Comparison of ENCODE assay signal across 1 cellular context in genomic region chr9:128615571-128615970, GRCh38.
TF ChIP-seq lines count a peak whose summit lies in the region.

No MANE protein-coding gene starts in this region.

TF ChIP-seq in IMR-90, 13 proteins besides CTCF, POLR2A, EP300 and RAD21 (continued from another document):
- TF ChIP-seq CHD1 (IDR thresholded peaks at IDR 0.05; ENCODE audit: low read depth, low read length) (no peak), CEBPB (IDR thresholded peaks at IDR 0.05; ENCODE audit: low read depth, low read length) (no peak), NFE2L2 (IDR thresholded peaks at IDR 0.05; ENCODE audit: low read depth, low read length) (no peak), SMC3 (IDR thresholded peaks at IDR 0.05; ENCODE audit: low read depth, low read length) (no peak), FOS (IDR thresholded peaks at IDR 0.05; ENCODE audit: low read depth, low read length) (no peak), MAFK (IDR thresholded peaks at IDR 0.05; ENCODE audit: low read depth, low read length) (no peak), MAZ (IDR thresholded peaks at IDR 0.05; ENCODE audit: borderline replicate concordance, low read depth, low read length) (no peak)
- TF ChIP-seq, protein P1, sequence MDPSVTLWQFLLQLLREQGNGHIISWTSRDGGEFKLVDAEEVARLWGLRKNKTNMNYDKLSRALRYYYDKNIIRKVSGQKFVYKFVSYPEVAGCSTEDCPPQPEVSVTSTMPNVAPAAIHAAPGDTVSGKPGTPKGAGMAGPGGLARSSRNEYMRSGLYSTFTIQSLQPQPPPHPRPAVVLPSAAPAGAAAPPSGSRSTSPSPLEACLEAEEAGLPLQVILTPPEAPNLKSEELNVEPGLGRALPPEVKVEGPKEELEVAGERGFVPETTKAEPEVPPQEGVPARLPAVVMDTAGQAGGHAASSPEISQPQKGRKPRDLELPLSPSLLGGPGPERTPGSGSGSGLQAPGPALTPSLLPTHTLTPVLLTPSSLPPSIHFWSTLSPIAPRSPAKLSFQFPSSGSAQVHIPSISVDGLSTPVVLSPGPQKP (IDR thresholded peaks at IDR 0.05; ENCODE audit: borderline replicate concordance, low read depth, low read length): no peak
- TF ChIP-seq, protein P2, sequence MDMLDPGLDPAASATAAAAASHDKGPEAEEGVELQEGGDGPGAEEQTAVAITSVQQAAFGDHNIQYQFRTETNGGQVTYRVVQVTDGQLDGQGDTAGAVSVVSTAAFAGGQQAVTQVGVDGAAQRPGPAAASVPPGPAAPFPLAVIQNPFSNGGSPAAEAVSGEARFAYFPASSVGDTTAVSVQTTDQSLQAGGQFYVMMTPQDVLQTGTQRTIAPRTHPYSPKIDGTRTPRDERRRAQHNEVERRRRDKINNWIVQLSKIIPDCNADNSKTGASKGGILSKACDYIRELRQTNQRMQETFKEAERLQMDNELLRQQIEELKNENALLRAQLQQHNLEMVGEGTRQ (IDR thresholded peaks at IDR 0.05; ENCODE audit: low read depth, low read length): no peak
